ENCODE assay signal across 9 cellular contexts in the genomic region with DNA sequence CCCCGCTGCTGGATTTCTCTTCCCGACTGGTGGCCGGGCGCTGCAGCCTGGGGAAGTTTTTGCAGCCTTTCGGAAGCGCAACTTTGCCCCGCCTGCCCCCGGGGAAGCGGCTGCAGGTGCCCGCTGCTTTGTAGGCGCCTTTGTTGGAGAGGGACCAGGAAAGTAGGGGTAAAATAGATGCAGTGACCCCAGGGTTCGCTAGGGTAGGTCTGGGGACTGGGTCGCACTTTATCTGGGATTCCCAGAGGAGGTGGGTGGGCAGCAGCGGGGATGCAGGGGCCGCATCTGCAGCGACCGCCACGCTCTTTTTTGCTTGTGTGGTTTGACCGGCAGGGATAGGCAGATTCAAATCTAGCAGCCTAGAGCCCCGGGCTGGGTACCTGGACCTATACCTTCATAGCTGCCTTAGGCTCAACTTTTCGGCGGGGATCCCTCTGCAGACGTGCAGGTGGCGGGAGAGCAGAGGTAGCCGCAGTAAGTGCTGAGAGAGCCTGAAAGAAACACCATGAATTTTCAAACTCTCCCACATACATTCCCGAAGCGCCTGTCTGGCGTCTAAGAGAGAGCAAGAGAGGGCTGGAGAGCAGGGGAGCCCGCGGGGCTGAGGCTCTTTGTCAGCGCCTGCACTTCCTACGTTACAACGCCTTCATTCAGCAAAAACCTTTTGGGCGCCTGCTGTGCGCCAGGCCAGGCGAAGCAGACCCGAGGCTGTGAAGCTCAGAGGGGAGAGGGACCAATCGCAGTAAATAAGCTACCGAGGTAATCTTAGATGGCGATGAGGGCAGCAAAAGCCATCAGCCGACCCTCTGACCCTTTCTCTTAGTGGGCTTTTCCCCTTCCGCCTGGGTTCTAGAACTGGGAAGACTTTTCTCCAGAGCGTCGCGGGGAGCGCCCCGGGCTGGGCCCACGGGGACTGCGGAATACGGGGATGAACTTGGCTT. TPM values are rescaled to one million over a fixed set of nuclear protein-coding genes. Genes with fewer than 3 reads are reported as not detected.
A peak's percentile ranks its signal among the peaks of the same experiment; 100 is the strongest.
DNase-seq lines count a peak whose midpoint lies in the region; ATAC-seq, FAIRE-seq and TF ChIP-seq lines count a peak whose summit lies in the region.
"Had no signal": no experiment of that assay in that cellular context is flagged by ENCODE, and none has a peak within 500 bp of the region (broad histone marks: within the 10 kb centered on the region; RNA-seq: fewer than 3 reads in every experiment).

No MANE protein-coding gene starts in this region.

- H3K27ac ChIP-seq in HepG2 (ENCODE audit: extremely low read length, insufficient read depth, low read length) (no peak overlapping the region), right lobe of liver (no peak overlapping the region), upper lobe of left lung (no peak overlapping the region), uterus (no peak overlapping the region)

- 28% methylated on average over 33 of the region's 50 CpGs for WGBS in HepG2 (ENCODE audit: low lambda C conversion rate)
- 5% methylated on average over 16 of the region's 50 CpGs for WGBS in right lobe of liver (ENCODE audit: insufficient coverage, low coverage, low lambda C conversion rate, missing lambda C conversion rate)
- 2 to 3% methylated on average over 16 to 50 of the region's 50 CpGs for WGBS in upper lobe of left lung, 2 donors

- H3K9ac ChIP-seq in HepG2 (ENCODE audit: insufficient read depth, low read depth, low read length) = no peak overlapping the region

- H3K27me3 ChIP-seq in HepG2 (ENCODE audit: control insufficient read depth in 1 of 2, insufficient read depth in 2 of 2, low read length in 2 of 2) = peaks cover 5 to 40% of the 10 kb centered on the region in 2 experiments; a peak in 3 of 5 replicates
- H3K27me3 ChIP-seq in right lobe of liver = peaks cover 6 to 11% of the 10 kb centered on the region in 2 donors
- H3K27me3 ChIP-seq in upper lobe of left lung = peaks cover 0 to 32% (median 20%) of the 10 kb centered on the region in 4 donors
- peaks cover 0 to 27% of the 10 kb centered on the region in 2 donors for H3K27me3 ChIP-seq in uterus

- peaks cover 78% of the 10 kb centered on the region for H3K27me3 Mint-ChIP-seq in activated CD8-positive, alpha-beta memory T cell treated with anti-CD3 and anti-CD28 coated beads, Interleukin-2, amount 10 ng/mL, durations not matched to agents 7 days and 5 days

- TF ChIP-seq POLR2A in HepG2 (IDR thresholded peaks at IDR 0.05; ENCODE audit: insufficient read depth in 1 of 2, low read depth in 2 of 2, low read length in 2 of 2) (no peak), right lobe of liver (IDR thresholded peaks at IDR 0.05) (no peak), upper lobe of left lung (IDR thresholded peaks at IDR 0.05) (no peak), uterus (IDR thresholded peaks at IDR 0.05) (no peak)

- no peak for TF ChIP-seq RAD21 in HepG2 (CRISPR knock-in tag; IDR thresholded peaks at IDR 0.05)

- H3K4me3 Mint-ChIP-seq in activated CD8-positive, alpha-beta memory T cell treated with anti-CD3 and anti-CD28 coated beads, Interleukin-2, amount 10 ng/mL, durations not matched to agents 7 days and 5 days = peak overlapping the region; percentile 67

- TF ChIP-seq EP300 in HepG2 (IDR thresholded peaks at IDR 0.05; ENCODE audit: low read depth in 2 of 2, low read length in 2 of 2) (no peak), HepG2 (CRISPR knock-in tag; IDR thresholded peaks at IDR 0.05; ENCODE audit: borderline replicate concordance) (no peak), upper lobe of left lung (IDR thresholded peaks at IDR 0.05) (no peak)

- no peak for FAIRE-seq in HepG2 (lab: Jason Lieb, UNC)

- no peaks in the 10 kb centered on the region for H3K36me3 ChIP-seq in HepG2 (replicated peaks in 1 of 2; ENCODE audit: control insufficient read depth in 1 of 2, insufficient read depth in 2 of 2, low read length in 2 of 2)
- no peaks in the 10 kb centered on the region for H3K36me3 ChIP-seq in right lobe of liver
- H3K36me3 ChIP-seq in upper lobe of left lung = no peaks in the 10 kb centered on the region
- H3K36me3 ChIP-seq in uterus = no peaks in the 10 kb centered on the region

- H2AFZ ChIP-seq in HepG2 (ENCODE audit: low read length) = no peak overlapping the region

- BruUV-seq in HepG2 (replicated peaks; lab: Mats Ljungman, UMichigan) = no TSS peak

- no peak overlapping the region for H3K4me2 ChIP-seq in HepG2 (ENCODE audit: low read depth, low read length)

- intact Hi-C loops in HepG2 (cut with micrococcal nuclease; ENCODE audit: unreplicated experiment) = no loop called here
- intact Hi-C loops in right lobe of liver (cut with DNase I) = no loop called here
- intact Hi-C loops in uterus (cut with DNase I; ENCODE audit: low total_unique reads) = no loop called here

- no peak for TF ChIP-seq CTCF in HepG2 (CRISPR knock-in tag; IDR thresholded peaks at IDR 0.05)
- no peak for TF ChIP-seq CTCF in right lobe of liver (IDR thresholded peaks at IDR 0.05)
- TF ChIP-seq CTCF in upper lobe of left lung (IDR thresholded peaks at IDR 0.05) = no peak
- no peak for TF ChIP-seq CTCF in uterus (IDR thresholded peaks at IDR 0.05)

- no peaks in the 10 kb centered on the region for H3K36me3 Mint-ChIP-seq in activated CD8-positive, alpha-beta memory T cell treated with anti-CD3 and anti-CD28 coated beads, Interleukin-2, amount 10 ng/mL, durations not matched to agents 7 days and 5 days

- H3K4me3 ChIP-seq in HepG2 (replicated peaks in 1 of 3; ENCODE audit: insufficient read depth in 1 of 3, low read depth in 2 of 3, low read length in 3 of 3) (no peak overlapping the region), right lobe of liver (no peak overlapping the region), upper lobe of left lung (peak overlapping the region in 3 of 4 donors; percentile 21 to 43 (median 40)), uterus (peak overlapping the region in 1 of 2 donors; percentile 7)

- H3K27ac Mint-ChIP-seq in activated CD8-positive, alpha-beta memory T cell treated with anti-CD3 and anti-CD28 coated beads, Interleukin-2, amount 10 ng/mL, durations not matched to agents 7 days and 5 days = peak overlapping the region; percentile 42

- no peaks in the 10 kb centered on the region for H3K79me2 ChIP-seq in HepG2 (ENCODE audit: insufficient read depth, low read length)

- H3K9me3 ChIP-seq in HepG2 (ENCODE audit: low read length) (no peaks in the 10 kb centered on the region), right lobe of liver (no peaks in the 10 kb centered on the region), upper lobe of left lung (no peaks in the 10 kb centered on the region), uterus (no peaks in the 10 kb centered on the region)

- H3K4me1 Mint-ChIP-seq in activated CD8-positive, alpha-beta memory T cell treated with anti-CD3 and anti-CD28 coated beads, Interleukin-2, amount 10 ng/mL, durations not matched to agents 7 days and 5 days = peaks cover 26% of the 10 kb centered on the region

- POLR2A ChIA-PET in HepG2 (lab: Yijun Ruan, JAX) = no interaction called here

- ATAC-seq in HepG2 (peak; percentile 29; the same call in 2 of the 3 replicates), right lobe of liver (no peak), upper lobe of left lung (ENCODE audit: low FRiP score in 2 of 2) (no peak), HG03280 (IDR thresholded peaks at IDR 0.05; ENCODE audit: unreplicated experiment) (no peak)
- peak; percentile 45 for ATAC-seq in activated CD8-positive, alpha-beta memory T cell treated with anti-CD3 and anti-CD28 coated beads, Interleukin-2, amount 10 ng/mL, durations not matched to agents 7 days and 5 days

- CTCF ChIA-PET in HepG2 (lab: Yijun Ruan, JAX; ENCODE audit: low intra/inter-chr PET ratio, low total read pairs) = no interaction called here
- CTCF ChIA-PET in activated CD8-positive, alpha-beta memory T cell treated with anti-CD3 and anti-CD28 coated beads, Interleukin-2, amount 10 ng/mL, durations not matched to agents 7 days and 5 days (lab: Charles Lee) = interaction anchor here (0.9 to 1.9 kb wide), 4 partner anchors 16 to 172 kb away, joined by 3 to 9 read pairs (median 6); no protein-coding TSS in a partner anchor

- in situ Hi-C loops in HepG2 (cut with HindIII; ENCODE audit: extremely low pct_ligation_motif_present, low pct_unique_long_range_greater_than_20kb) = no loop called here

- DNase-seq in HepG2 (ENCODE audit: low spot score) = no peak
- no peak for DNase-seq in right lobe of liver
- peak; percentile 49 for DNase-seq in activated CD8-positive, alpha-beta memory T cell treated with anti-CD3 and anti-CD28 coated beads, Interleukin-2, amount 10 ng/mL, durations not matched to agents 7 days and 5 days
- peak; percentile 82 for DNase-seq in islet precursor cell
- DNase-seq in upper lobe of left lung = peak in 1 of 2 donors; percentile 22
- DNase-seq in NAMALWA (ENCODE audit: low spot score) = no peak
- DNase-seq in uterus = no peak

- no peaks in the 10 kb centered on the region for H3K9me3 Mint-ChIP-seq in activated CD8-positive, alpha-beta memory T cell treated with anti-CD3 and anti-CD28 coated beads, Interleukin-2, amount 10 ng/mL, durations not matched to agents 7 days and 5 days (ENCODE audit: low read depth)

- H4K20me1 ChIP-seq in HepG2 (ENCODE audit: insufficient read depth, low read length) = no peaks in the 10 kb centered on the region

- no peaks in the 10 kb centered on the region for H3K4me1 ChIP-seq in HepG2 (ENCODE audit: insufficient read depth, low read length)
- H3K4me1 ChIP-seq in right lobe of liver = peaks cover 0 to 15% (median 0%) of the 10 kb centered on the region in 4 donors
- peaks cover 25 to 38% (median 30%) of the 10 kb centered on the region in 4 donors for H3K4me1 ChIP-seq in upper lobe of left lung
- peaks cover 0 to 6% of the 10 kb centered on the region in 2 donors for H3K4me1 ChIP-seq in uterus

RNA-seq across cellular contexts. Expression of gene SV2C, which starts 0.6 kb away (rescaled TPM):
- total RNA-seq in HepG2 (2016; rRNA removed; fragmentation: Illumina TruSeq; extraction: Trizol) = not detected in 2 replicates
- total RNA-seq in HepG2 (2016; cell fraction: cytosol; rRNA removed; fragmentation: Illumina TruSeq; extraction: Trizol; ENCODE audit: low read depth) = not detected in 2 replicates
- not detected in 2 replicates for total RNA-seq in HepG2 (2016; cell fraction: insoluble cytoplasmic fraction; rRNA removed; fragmentation: Illumina TruSeq; extraction: Trizol)
- total RNA-seq in HepG2 (2016; cell fraction: membrane; rRNA removed; fragmentation: Illumina TruSeq; extraction: Trizol) = not detected in 2 replicates
- total RNA-seq in HepG2 (2016; cell fraction: nucleus; rRNA removed; fragmentation: Illumina TruSeq; extraction: Trizol) = not detected in 2 replicates
- polyA plus RNA-seq in HepG2 (2011; rRNA removed) = not detected in 2 replicates
- polyA plus RNA-seq in HepG2 (2011; cell fraction: cytosol; rRNA removed) = not detected in 2 replicates
- not detected in 2 replicates for polyA plus RNA-seq in HepG2 (2011; cell fraction: nucleus; rRNA removed)
- polyA plus RNA-seq in HepG2 (2012) = not detected in 2 replicates
- polyA plus RNA-seq in HepG2 (2016; cell fraction: cytosol; fragmentation: Illumina TruSeq; extraction: Trizol; ENCODE audit: low read depth) = not detected in 2 replicates
- not detected in 2 replicates for polyA plus RNA-seq in HepG2 (2016; cell fraction: insoluble cytoplasmic fraction; fragmentation: Illumina TruSeq; extraction: Trizol; ENCODE audit: low read depth)
- polyA plus RNA-seq in HepG2 (2016; cell fraction: membrane; fragmentation: Illumina TruSeq; extraction: Trizol; ENCODE audit: low read depth) = not detected in 2 replicates
- not detected in 2 replicates for polyA plus RNA-seq in HepG2 (2016; cell fraction: nucleus; fragmentation: Illumina TruSeq; extraction: Trizol; ENCODE audit: insufficient read depth, low read depth)
- not detected in 2 replicates for polyA minus RNA-seq in HepG2 (2011; rRNA and poly(A)+ RNA removed; ENCODE audit: low replicate concordance)
- polyA minus RNA-seq in HepG2 (2011; cell fraction: cytosol; rRNA and poly(A)+ RNA removed) = not detected in 2 replicates
- polyA minus RNA-seq in HepG2 (2011; cell fraction: nucleus; rRNA and poly(A)+ RNA removed) = under 0.01 TPM in 1 of 2 replicates, not detected in the other
- under 1 TPM in 4 of 6 experiments, not detected in 2; under 0.01 to 0.05 (median 0.01) TPM for total RNA-seq in right lobe of liver
- total RNA-seq in activated CD8-positive, alpha-beta memory T cell treated with anti-CD3 and anti-CD28 coated beads, Interleukin-2, amount 10 ng/mL, durations not matched to agents 7 days and 5 days = under 1 TPM; 0.20 to 0.26 TPM
- total RNA-seq in upper lobe of left lung = under 1 TPM in 4 of 6 donors, not detected in 2; 0.15 to 0.51 (median 0.21) TPM
- 1 to 10 TPM in 1 of 4 donors, under 1 TPM in 1, not detected in 2; 0.21 to 3.7 TPM for total RNA-seq in uterus
- total RNA-seq: NCI-H460 had no signal

Comparison
In these comparisons a context has a peak if more than half of its experiments do, and no peak if none do; other contexts are left out.
1. ATAC-seq: peak in HepG2 (single experiment) and activated CD8-positive, alpha-beta memory T cell treated with anti-CD3 and anti-CD28 coated beads, Interleukin-2, amount 10 ng/mL, durations not matched to agents 7 days and 5 days (single experiment); none in right lobe of liver (0 of 4), upper lobe of left lung (0 of 2) and HG03280 (single experiment).
2. DNase-seq: peak in activated CD8-positive, alpha-beta memory T cell treated with anti-CD3 and anti-CD28 coated beads, Interleukin-2, amount 10 ng/mL, durations not matched to agents 7 days and 5 days (single experiment) and islet precursor cell (single experiment); none in HepG2 (single experiment), right lobe of liver (0 of 3), NAMALWA (single experiment) and uterus (0 of 2).
3. H3K4me3 ChIP-seq: peak in upper lobe of left lung (3 of 4); none in HepG2 (0 of 3) and right lobe of liver (0 of 3).